ENCODE assay signal across 12 cellular contexts in genomic region chr1:223717123-223717522, GRCh38. TPM values are rescaled to one million over a fixed set of nuclear protein-coding genes. Genes with fewer than 3 reads are reported as not detected.
A peak's percentile ranks its signal among the peaks of the same experiment; 100 is the strongest.
DNase-seq lines count a peak whose midpoint lies in the region; ATAC-seq and TF ChIP-seq lines count a peak whose summit lies in the region.
"Had no signal": no experiment of that assay in that cellular context is flagged by ENCODE, and none has a peak within 500 bp of the region (broad histone marks: within the 10 kb centered on the region; RNA-seq: fewer than 3 reads in every experiment).

No MANE protein-coding gene starts in this region.

- intact Hi-C loops in stomach (cut with DNase I; ENCODE audit: low total_unique reads), result loop anchor here (5.0 kb wide), 1 partner anchor 35 kb away; no protein-coding TSS in a partner anchor

- no peak for DNase-seq in activated T-cell treated with anti-CD3 and anti-CD28 coated beads, Interleukin-2, amount 50 U/mL, for 24 hours
- DNase-seq in activated T-cell treated with anti-CD3 and anti-CD28 coated beads, Interleukin-2, amount 50 U/mL, for 1 hour, result no peak
- DNase-seq in activated CD8-positive, alpha-beta T cell treated with anti-CD3 and anti-CD28 coated beads, Interleukin-2, amount 10 ng/mL, durations not matched to agents 7 days and 5 days, result no peak
- DNase-seq in immature natural killer cell (no peak), stomach (no peak), kidney glomerular epithelial cell (lab: John Stamatoyannopoulos, UW) (no peak), H4 (ENCODE audit: low spot score) (no peak)
- DNase-seq: head of caudate nucleus, NCI-H2029 treated with DMSO at 0.1 percent for 48 hours, sigmoid colon had no signal

- POLR2A ChIA-PET in activated CD8-positive, alpha-beta T cell treated with anti-CD3 and anti-CD28 coated beads, Interleukin-2, amount 10 ng/mL, durations not matched to agents 7 days and 5 days (lab: Charles Lee), result interaction anchor here (0.9 to 2.0 kb wide), 8 partner anchors 8 to 129 kb away, joined by 3 to 16 read pairs (median 7); partner anchors contain the start of gene TP53BP2

- CTCF ChIA-PET in activated CD8-positive, alpha-beta T cell treated with anti-CD3 and anti-CD28 coated beads, Interleukin-2, amount 10 ng/mL, durations not matched to agents 7 days and 5 days (lab: Charles Lee), result interaction anchor here (1.0 to 6.8 kb wide), 5 partner anchors 10 to 32 kb away, joined by 3 to 58 read pairs (median 8); no protein-coding TSS in a partner anchor

- WGBS in stomach, 5 donors, result 84 to 93% (median 90%) methylated on average over 5 of the region's 5 CpGs

- peaks cover 44% of the 10 kb centered on the region for H3K36me3 Mint-ChIP-seq in activated T-cell treated with anti-CD3 and anti-CD28 coated beads, Interleukin-2, amount 50 U/mL, for 24 hours (ENCODE audit: low read depth)
- peaks cover 80% of the 10 kb centered on the region for H3K36me3 Mint-ChIP-seq in activated CD8-positive, alpha-beta T cell treated with anti-CD3 and anti-CD28 coated beads, Interleukin-2, amount 10 ng/mL, durations not matched to agents 7 days and 5 days (ENCODE audit: low read depth)
- H3K36me3 Mint-ChIP-seq in immature natural killer cell, result peaks cover 18 to 37% (median 26%) of the 10 kb centered on the region in 3 donors

- H3K4me3 Mint-ChIP-seq in activated T-cell treated with anti-CD3 and anti-CD28 coated beads, Interleukin-2, amount 50 U/mL, for 24 hours, result no peak overlapping the region
- peak overlapping the region; percentile 70 for H3K4me3 Mint-ChIP-seq in activated CD8-positive, alpha-beta T cell treated with anti-CD3 and anti-CD28 coated beads, Interleukin-2, amount 10 ng/mL, durations not matched to agents 7 days and 5 days
- H3K4me3 Mint-ChIP-seq in immature natural killer cell, result peak overlapping the region; percentile 72 to 81 (median 80)

- no peak for TF ChIP-seq POLR2A in stomach (IDR thresholded peaks at IDR 0.05)

- H3K9me3 Mint-ChIP-seq in activated T-cell treated with anti-CD3 and anti-CD28 coated beads, Interleukin-2, amount 50 U/mL, for 24 hours, result no peaks in the 10 kb centered on the region
- no peaks in the 10 kb centered on the region for H3K9me3 Mint-ChIP-seq in activated CD8-positive, alpha-beta T cell treated with anti-CD3 and anti-CD28 coated beads, Interleukin-2, amount 10 ng/mL, durations not matched to agents 7 days and 5 days (ENCODE audit: insufficient read depth)
- no peaks in the 10 kb centered on the region for H3K9me3 Mint-ChIP-seq in immature natural killer cell

- H3K4me1 ChIP-seq in stomach, result peaks cover 79 to 90% (median 87%) of the 10 kb centered on the region in 4 donors

- no peaks in the 10 kb centered on the region for H3K9me3 ChIP-seq in stomach
- H3K9me3 ChIP-seq: sigmoid colon had no signal

- ATAC-seq in activated CD8-positive, alpha-beta T cell treated with anti-CD3 and anti-CD28 coated beads, Interleukin-2, amount 10 ng/mL, durations not matched to agents 7 days and 5 days, result no peak
- no peak for ATAC-seq in GM21360 (IDR thresholded peaks at IDR 0.05; ENCODE audit: unreplicated experiment)

- H3K27me3 Mint-ChIP-seq in activated T-cell treated with anti-CD3 and anti-CD28 coated beads, Interleukin-2, amount 50 U/mL, for 24 hours, result no peaks in the 10 kb centered on the region
- H3K27me3 Mint-ChIP-seq in activated CD8-positive, alpha-beta T cell treated with anti-CD3 and anti-CD28 coated beads, Interleukin-2, amount 10 ng/mL, durations not matched to agents 7 days and 5 days (ENCODE audit: low read depth), result no peaks in the 10 kb centered on the region
- H3K27me3 Mint-ChIP-seq in immature natural killer cell (ENCODE audit: low read depth in 3 of 3), result peaks cover 5 to 10% (median 6%) of the 10 kb centered on the region in 3 donors

- H3K4me1 Mint-ChIP-seq in activated T-cell treated with anti-CD3 and anti-CD28 coated beads, Interleukin-2, amount 50 U/mL, for 24 hours (ENCODE audit: low read depth), result peaks cover 81% of the 10 kb centered on the region
- peaks cover 80% of the 10 kb centered on the region for H3K4me1 Mint-ChIP-seq in activated CD8-positive, alpha-beta T cell treated with anti-CD3 and anti-CD28 coated beads, Interleukin-2, amount 10 ng/mL, durations not matched to agents 7 days and 5 days (ENCODE audit: low read depth)
- peaks cover 84 to 87% of the 10 kb centered on the region in 2 donors for H3K4me1 Mint-ChIP-seq in immature natural killer cell

- H3K27ac Mint-ChIP-seq in activated T-cell treated with anti-CD3 and anti-CD28 coated beads, Interleukin-2, amount 50 U/mL, for 24 hours, result peak overlapping the region; percentile 78
- peak overlapping the region; percentile 99 for H3K27ac Mint-ChIP-seq in activated CD8-positive, alpha-beta T cell treated with anti-CD3 and anti-CD28 coated beads, Interleukin-2, amount 10 ng/mL, durations not matched to agents 7 days and 5 days
- H3K27ac Mint-ChIP-seq in immature natural killer cell, result peak overlapping the region; percentile 90 to 98 (median 94)

- no peaks in the 10 kb centered on the region for H3K27me3 ChIP-seq in stomach
- H3K27me3 ChIP-seq: sigmoid colon had no signal

- no peak for TF ChIP-seq EP300 in stomach (IDR thresholded peaks at IDR 0.05)

- no peak for TF ChIP-seq CTCF in stomach (IDR thresholded peaks at IDR 0.05)

- peaks cover 23 to 57% (median 45%) of the 10 kb centered on the region in 4 donors for H3K36me3 ChIP-seq in stomach

- no peak overlapping the region for H3K4me3 ChIP-seq in stomach
- H3K4me3 ChIP-seq: sigmoid colon had no signal

- H3K27ac ChIP-seq in stomach, result peak overlapping the region in 4 of 5 donors; percentile 97 to 100 (median 98)

RNA-seq across cellular contexts. Expression of gene CAPN2, which starts 4.8 kb away (rescaled TPM):
- 100 to 1,000 TPM; 176 to 178 TPM for total RNA-seq in activated CD8-positive, alpha-beta T cell treated with anti-CD3 and anti-CD28 coated beads, Interleukin-2, amount 10 ng/mL, durations not matched to agents 7 days and 5 days
- polyA plus RNA-seq in immature natural killer cell (100 to 1,000 TPM; 126 to 232 (median 141) TPM), stomach (100 to 1,000 TPM; 128 to 171 (median 161) TPM)
- 100 to 1,000 TPM; 224 to 739 (median 358) TPM for total RNA-seq in stomach
- total RNA-seq in H4 (2014; rRNA removed; shearing (Covaris generic)), result 43.4 and 47.9 TPM in 2 replicates

RNA-seq across cellular contexts. Expression of gene CAPN8, which starts 51.6 kb away (rescaled TPM):
- under 1 TPM in 1 of 2 experiments, not detected in 1; 0.08 TPM for total RNA-seq in activated CD8-positive, alpha-beta T cell treated with anti-CD3 and anti-CD28 coated beads, Interleukin-2, amount 10 ng/mL, durations not matched to agents 7 days and 5 days
- under 1 TPM in 1 of 3 donors, not detected in 2; 0.09 TPM for polyA plus RNA-seq in immature natural killer cell
- total RNA-seq in stomach, result 100 to 1,000 TPM in 4 of 5 donors, 10 to 100 TPM in 1; 67.5 to 581 (median 254) TPM
- polyA plus RNA-seq in stomach, result 100 to 1,000 TPM in 1 of 3 donors, 10 to 100 TPM in 2; 28.3 to 127 (median 31.0) TPM
- not detected in 2 replicates for total RNA-seq in H4 (2014; rRNA removed; shearing (Covaris generic))
- total RNA-seq: mononuclear cell had no signal

Comparison
In these comparisons a context has a peak if more than half of its experiments do, and no peak if none do; other contexts are left out.
1. RNA of gene CAPN8, which starts 51.6 kb away (total RNA-seq): 67.5 to 581 TPM in stomach; 0.08 TPM in activated CD8-positive, alpha-beta T cell treated with anti-CD3 and anti-CD28 coated beads, Interleukin-2, amount 10 ng/mL, durations not matched to agents 7 days and 5 days and not detected in H4; every median in the first group is over 10 times any median in the second.
2. Peak in every context shown above with its lines, with median percentiles within 50 percentile points of each other: H3K27ac Mint-ChIP-seq.